ENCODE assay signal across 1 cellular context in genomic region chr12:51198568-51199400, GRCh38.
TF ChIP-seq lines count a peak whose summit lies in the region.

No MANE protein-coding gene starts in this region.

TF ChIP-seq in HepG2, 621 proteins besides CTCF, POLR2A, EP300 and RAD21 (continued from another document):
- no peak for TF ChIP-seq IKZF5 (CRISPR knock-in tag; IDR thresholded peaks at IDR 0.05)
- no peak for TF ChIP-seq NCOA5 (CRISPR knock-in tag; IDR thresholded peaks at IDR 0.05)
- no peak for TF ChIP-seq ZNF333 (CRISPR knock-in tag; IDR thresholded peaks at IDR 0.05; ENCODE audit: borderline replicate concordance)
- peak; percentile 39 for TF ChIP-seq XRCC5 (optimal IDR thresholded peaks at IDR 0.05; ENCODE audit: low read length)
- TF ChIP-seq ZNF343 (CRISPR knock-in tag; IDR thresholded peaks at IDR 0.05) = 0 out of 2 replicates have a peak, but pooled peaks have one; percentile 44
- no peak for TF ChIP-seq ZNF230 (CRISPR knock-in tag; IDR thresholded peaks at IDR 0.05)
- no peak for TF ChIP-seq NR2F6 (IDR thresholded peaks at IDR 0.05)
- TF ChIP-seq NR2F6 (CRISPR knock-in tag; IDR thresholded peaks at IDR 0.05) = no peak; the same call in 1 of the 2 replicates
- TF ChIP-seq PAXIP1 (CRISPR knock-in tag; conservative IDR thresholded peaks at IDR 0.05) = peak; percentile 33
- TF ChIP-seq ZNF773 (CRISPR knock-in tag; IDR thresholded peaks at IDR 0.05; ENCODE audit: borderline replicate concordance) = no peak
TF ChIP-seq in HepG2: peak in this region for 36.
